8 cellular contexts compared by ENCODE assay signal in genomic region chr3:38497026-38497425, GRCh38. TPM values are rescaled to one million over a fixed set of nuclear protein-coding genes. Genes with fewer than 3 reads are reported as not detected.
DNase-seq lines count a peak whose midpoint lies in the region; ATAC-seq and TF ChIP-seq lines count a peak whose summit lies in the region.

No MANE protein-coding gene starts in this region.

- no peaks in the 10 kb centered on the region for H3K27me3 Mint-ChIP-seq in stimulated activated naive CD8-positive, alpha-beta T cell treated with anti-CD3 and anti-CD28 coated beads, Interleukin-15, Interleukin-2, amounts not matched to agents 100 ng/mL and 50 ng/mL, for 24 hours
- H3K27me3 Mint-ChIP-seq in activated naive CD8-positive, alpha-beta T cell treated with anti-CD3 and anti-CD28 coated beads, Interleukin-2, amount 10 ng/mL, durations not matched to agents 7 days and 5 days: no peaks in the 10 kb centered on the region

- H3K9me3 ChIP-seq in left lung: no peaks in the 10 kb centered on the region

- H3K4me3 ChIP-seq in left lung: peak overlapping the region; percentile 71 to 89

- no peak for TF ChIP-seq CTCF in left lung (IDR thresholded peaks at IDR 0.05)

- peaks cover 0 to 17% of the 10 kb centered on the region in 2 donors for H3K36me3 ChIP-seq in left lung

- H3K27me3 ChIP-seq in left lung: no peaks in the 10 kb centered on the region

- peaks cover 13% of the 10 kb centered on the region for H3K4me1 Mint-ChIP-seq in stimulated activated naive CD8-positive, alpha-beta T cell treated with anti-CD3 and anti-CD28 coated beads, Interleukin-15, Interleukin-2, amounts not matched to agents 100 ng/mL and 50 ng/mL, for 24 hours (ENCODE audit: low read depth)
- peaks cover 13% of the 10 kb centered on the region for H3K4me1 Mint-ChIP-seq in activated naive CD8-positive, alpha-beta T cell treated with anti-CD3 and anti-CD28 coated beads, Interleukin-2, amount 10 ng/mL, durations not matched to agents 7 days and 5 days

- intact Hi-C loops in left lung (cut with DNase I): no loop called here
- intact Hi-C loops in posterior vena cava (cut with DNase I): no loop called here

- no peak overlapping the region for H3K27ac ChIP-seq in left lung

- peaks cover 29% of the 10 kb centered on the region for H3K36me3 Mint-ChIP-seq in stimulated activated naive CD8-positive, alpha-beta T cell treated with anti-CD3 and anti-CD28 coated beads, Interleukin-15, Interleukin-2, amounts not matched to agents 100 ng/mL and 50 ng/mL, for 24 hours (ENCODE audit: low read depth)
- H3K36me3 Mint-ChIP-seq in activated naive CD8-positive, alpha-beta T cell treated with anti-CD3 and anti-CD28 coated beads, Interleukin-2, amount 10 ng/mL, durations not matched to agents 7 days and 5 days: peaks cover 7% of the 10 kb centered on the region

- ATAC-seq in stimulated activated naive CD8-positive, alpha-beta T cell treated with anti-CD3 and anti-CD28 coated beads, Interleukin-15, Interleukin-2, amounts not matched to agents 100 U/mL and 50 U/mL, for 24 hours: no peak
- ATAC-seq in activated naive CD8-positive, alpha-beta T cell treated with anti-CD3 and anti-CD28 coated beads, Interleukin-2, amount 10 ng/mL, durations not matched to agents 7 days and 5 days (ENCODE audit: low read depth): no peak
- ATAC-seq in left lung (no peak), HG02885 (IDR thresholded peaks at IDR 0.05; ENCODE audit: poor library complexity, unreplicated experiment) (no peak), GM18498 (IDR thresholded peaks at IDR 0.05; ENCODE audit: unreplicated experiment) (no peak)

- peak overlapping the region; percentile 93 for H3K27ac Mint-ChIP-seq in stimulated activated naive CD8-positive, alpha-beta T cell treated with anti-CD3 and anti-CD28 coated beads, Interleukin-15, Interleukin-2, amounts not matched to agents 100 ng/mL and 50 ng/mL, for 24 hours
- H3K27ac Mint-ChIP-seq in activated naive CD8-positive, alpha-beta T cell treated with anti-CD3 and anti-CD28 coated beads, Interleukin-2, amount 10 ng/mL, durations not matched to agents 7 days and 5 days: peak overlapping the region; percentile 87

- no peaks in the 10 kb centered on the region for H3K9me3 Mint-ChIP-seq in stimulated activated naive CD8-positive, alpha-beta T cell treated with anti-CD3 and anti-CD28 coated beads, Interleukin-15, Interleukin-2, amounts not matched to agents 100 ng/mL and 50 ng/mL, for 24 hours
- H3K9me3 Mint-ChIP-seq in activated naive CD8-positive, alpha-beta T cell treated with anti-CD3 and anti-CD28 coated beads, Interleukin-2, amount 10 ng/mL, durations not matched to agents 7 days and 5 days: no peaks in the 10 kb centered on the region

- H3K4me3 Mint-ChIP-seq in stimulated activated naive CD8-positive, alpha-beta T cell treated with anti-CD3 and anti-CD28 coated beads, Interleukin-15, Interleukin-2, amounts not matched to agents 100 ng/mL and 50 ng/mL, for 24 hours: peak overlapping the region; percentile 97
- peak overlapping the region; percentile 95 for H3K4me3 Mint-ChIP-seq in activated naive CD8-positive, alpha-beta T cell treated with anti-CD3 and anti-CD28 coated beads, Interleukin-2, amount 10 ng/mL, durations not matched to agents 7 days and 5 days

- H3K4me1 ChIP-seq in left lung: peaks cover 0 to 8% of the 10 kb centered on the region in 2 donors

- POLR2A ChIA-PET in activated naive CD8-positive, alpha-beta T cell treated with anti-CD3 and anti-CD28 coated beads, Interleukin-2, amount 10 ng/mL, durations not matched to agents 7 days and 5 days (lab: Charles Lee): interaction anchor here (0.6 to 1.6 kb wide), 5 partner anchors 91 to 1967 kb away, joined by 3 to 4 read pairs (median 3); partner anchors contain the start of gene XYLB

- no peak for DNase-seq in stimulated activated naive CD8-positive, alpha-beta T cell treated with anti-CD3 and anti-CD28 coated beads, Interleukin-15, Interleukin-2, amounts not matched to agents 100 U/mL and 50 U/mL, for 24 hours
- no peak for DNase-seq in activated naive CD8-positive, alpha-beta T cell treated with anti-CD3 and anti-CD28 coated beads, Interleukin-2, amount 10 ng/mL, durations not matched to agents 7 days and 5 days
- DNase-seq in left lung: no peak
- DNase-seq in NCI-H510A (lab: John Stamatoyannopoulos, UW): no peak
- no peak for DNase-seq in posterior vena cava (ENCODE audit: low spot score)

RNA-seq across cellular contexts. Expression of gene EXOG, which starts 0.9 kb away (rescaled TPM):
- 10 to 100 TPM; 21.9 to 22.8 TPM for total RNA-seq in activated naive CD8-positive, alpha-beta T cell treated with anti-CD3 and anti-CD28 coated beads, Interleukin-2, amount 10 ng/mL, durations not matched to agents 7 days and 5 days
- 10 to 100 TPM; 12.8 to 14.4 TPM for total RNA-seq in left lung
- total RNA-seq in posterior vena cava: 10 to 100 TPM; 12.3 to 14.7 TPM

RNA-seq across cellular contexts. Expression of gene ACVR2B, which starts 43.3 kb away (rescaled TPM):
- total RNA-seq in activated naive CD8-positive, alpha-beta T cell treated with anti-CD3 and anti-CD28 coated beads, Interleukin-2, amount 10 ng/mL, durations not matched to agents 7 days and 5 days: 1 to 10 TPM; 7.6 to 8.0 TPM
- 1 to 10 TPM; 5.2 TPM for total RNA-seq in left lung
- total RNA-seq in posterior vena cava: 1 to 10 TPM; 2.7 to 2.8 TPM
